ENCODE assay signal across 23 cellular contexts in genomic region chr3:14566812-14567211, GRCh38. TPM values are rescaled to one million over a fixed set of nuclear protein-coding genes. Genes with fewer than 3 reads are reported as not detected.
DNase-seq lines count a peak whose midpoint lies in the region; ATAC-seq, FAIRE-seq and TF ChIP-seq lines count a peak whose summit lies in the region.
"Had no signal": no experiment of that assay in that cellular context is flagged by ENCODE, and none has a peak within 500 bp of the region (broad histone marks: within the 10 kb centered on the region; RNA-seq: fewer than 3 reads in every experiment).

No MANE protein-coding gene starts in this region.

- TF ChIP-seq POLR2A in K562 (conservative IDR thresholded peaks at IDR 0.05), result no peak

- no peaks in the 10 kb centered on the region for H3K79me2 ChIP-seq in K562 (ENCODE audit: control insufficient read depth, insufficient read depth, low read length)

- no peak for TF ChIP-seq CTCF in HEK293 (tag by site-specific recombination; IDR thresholded peaks at IDR 0.05)
- no peak for TF ChIP-seq CTCF in K562 (IDR thresholded peaks at IDR 0.05 in 2 of 3, conservative IDR thresholded peaks at IDR 0.05 in 1 of 3; ENCODE audit: insufficient read depth in 2 of 3, low read depth in 1 of 3, low read length in 3 of 3)
- no peak for TF ChIP-seq CTCF in neural crest cell (conservative IDR thresholded peaks at IDR 0.05)
- TF ChIP-seq CTCF in tibial artery (IDR thresholded peaks at IDR 0.05), result no peak

- no peak overlapping the region for H3K4me3 Mint-ChIP-seq in neural crest cell
- H3K4me3 Mint-ChIP-seq: CD14-positive monocyte; CD4-positive, alpha-beta memory T cell; CD4-positive, CD25-positive, alpha-beta regulatory T cell; CD8-positive, alpha-beta memory T cell had no signal

- DNase-seq in K562 (ENCODE audit: extremely low read depth in 1 of 4, low spot score in 3 of 4) (no peak), neural crest cell (ENCODE audit: low read depth, low spot score) (no peak), kidney tubule cell (ENCODE audit: low spot score) (no peak), tibial artery (no peak)
- DNase-seq: 8988T; BE2C; C1 segment of cervical spinal cord; CD4-positive, alpha-beta memory T cell; CD4-positive, CD25-positive, alpha-beta regulatory T cell; CD8-positive, alpha-beta memory T cell; COR-L47; DMS 273 treated with DMSO at 0.1 percent for 48 hours; DMS153; DMS53; DMS79 had no signal

- TF ChIP-seq RAD21 in K562 (CRISPR knock-in tag; conservative IDR thresholded peaks at IDR 0.05 in 1 of 2, IDR thresholded peaks at IDR 0.05 in 1 of 2), result no peak

- WGBS in K562 (ENCODE audit: insufficient coverage, low coverage, missing lambda C conversion rate), result 0% methylated on average over 2 of the region's 2 CpGs

- H3K36me3 ChIP-seq in HEK293 (ENCODE audit: control insufficient read depth in 2 of 2, insufficient read depth in 1 of 2, low read length in 2 of 2) (no peaks in the 10 kb centered on the region), K562 (ENCODE audit: control insufficient read depth, insufficient read depth, low read length) (no peaks in the 10 kb centered on the region), tibial artery (no peaks in the 10 kb centered on the region)
- H3K36me3 ChIP-seq: BE2C, BLaER1 had no signal

- H2AFZ ChIP-seq in K562 (ENCODE audit: low read depth, low read length), result no peak overlapping the region

- BruUV-seq in K562 (replicated peaks; lab: Mats Ljungman, UMichigan), result no TSS peak

- H3K27me3 ChIP-seq in K562 (ENCODE audit: control insufficient read depth in 2 of 2, insufficient read depth in 2 of 2, low read length in 2 of 2), result peaks cover 42 to 78% of the 10 kb centered on the region in 2 experiments
- H3K27me3 ChIP-seq in tibial artery, result peaks cover 0 to 47% of the 10 kb centered on the region in 2 donors
- H3K27me3 ChIP-seq: BE2C, BLaER1 had no signal

- H3K36me3 Mint-ChIP-seq in neural crest cell (ENCODE audit: low read depth), result no peaks in the 10 kb centered on the region
- H3K36me3 Mint-ChIP-seq: CD14-positive monocyte; CD4-positive, alpha-beta memory T cell; CD4-positive, CD25-positive, alpha-beta regulatory T cell; CD8-positive, alpha-beta memory T cell had no signal

- no peaks in the 10 kb centered on the region for H3K9me3 Mint-ChIP-seq in neural crest cell
- H3K9me3 Mint-ChIP-seq: CD14-positive monocyte; CD4-positive, alpha-beta memory T cell; CD4-positive, CD25-positive, alpha-beta regulatory T cell had no signal

- H3K4me1 Mint-ChIP-seq in neural crest cell, result peaks cover 49% of the 10 kb centered on the region
- H3K4me1 Mint-ChIP-seq: CD4-positive, CD25-positive, alpha-beta regulatory T cell had no signal

- CTCF ChIA-PET in HEK293 (lab: Yijun Ruan, JAX) (no interaction called here), K562 (lab: Yijun Ruan, JAX; ENCODE audit: low intra/inter-chr PET ratio) (no interaction called here)

- H3K27ac ChIP-seq in HEK293 (ENCODE audit: extremely low read depth, low read depth, low read length) (no peak overlapping the region), K562 (ENCODE audit: extremely low read depth, low read depth, low read length) (no peak overlapping the region), tibial artery (no peak overlapping the region)
- H3K27ac ChIP-seq: BLaER1 had no signal

- peak overlapping the region; percentile 48 for H3K27ac Mint-ChIP-seq in neural crest cell (ENCODE audit: unreplicated experiment)
- H3K27ac Mint-ChIP-seq: CD14-positive monocyte; CD4-positive, alpha-beta memory T cell had no signal

- no peaks in the 10 kb centered on the region for H3K9me3 ChIP-seq in HEK293 (ENCODE audit: control insufficient read depth, insufficient read depth, low read depth, low read length)
- H3K9me3 ChIP-seq in K562 (replicated peaks; ENCODE audit: control insufficient read depth, insufficient read depth, low read depth, low read length), result no peaks in the 10 kb centered on the region
- H3K9me3 ChIP-seq in tibial artery, result no peaks in the 10 kb centered on the region
- H3K9me3 ChIP-seq: BE2C, BLaER1 had no signal

- H3K4me2 ChIP-seq in K562 (ENCODE audit: insufficient read depth, low read length), result no peak overlapping the region
- H3K4me2 ChIP-seq: BLaER1 had no signal

- intact Hi-C loops in K562 (cut with micrococcal nuclease), result no loop called here
- intact Hi-C loops in tibial artery (cut with DNase I; ENCODE audit: low total_unique reads), result no loop called here

- H3K27me3 Mint-ChIP-seq in neural crest cell (ENCODE audit: low read depth), result no peaks in the 10 kb centered on the region

- H3K4me3 ChIP-seq in HEK293 (ENCODE audit: low read depth, low read length) (no peak overlapping the region), K562 (no peak overlapping the region), tibial artery (no peak overlapping the region)
- H3K4me3 ChIP-seq: BLaER1, GM12878 had no signal

- ATAC-seq in K562, result no peak
- ATAC-seq: GM12878 had no signal

- no peak for FAIRE-seq in K562 (lab: Jason Lieb, UNC)
- FAIRE-seq: A204.1, GM12878, GM18507 had no signal

- no peaks in the 10 kb centered on the region for H3K4me1 ChIP-seq in HEK293 (ENCODE audit: control insufficient read depth, insufficient read depth, low read length)
- peaks cover 0 to 3% of the 10 kb centered on the region in 2 experiments; a peak in 1 of 5 replicates for H3K4me1 ChIP-seq in K562 (replicated peaks in 1 of 2; ENCODE audit: control insufficient read depth in 2 of 2, insufficient read depth in 2 of 2, low read length in 2 of 2)
- H3K4me1 ChIP-seq in tibial artery, result no peaks in the 10 kb centered on the region
- H3K4me1 ChIP-seq: BE2C had no signal

- POLR2A ChIA-PET in HEK293 (lab: Yijun Ruan, JAX), result no interaction called here
- POLR2A ChIA-PET in K562 (lab: Yijun Ruan, JAX), result interaction anchor here (0.7 kb wide), 1 partner anchor 81 kb away, joined by 3 read pairs; no protein-coding TSS in a partner anchor

- no peaks in the 10 kb centered on the region for H3K9me1 ChIP-seq in K562 (ENCODE audit: control insufficient read depth, insufficient read depth, low read length)

- in situ Hi-C loops in K562 (cut with MboI), result no loop called here

- no peak overlapping the region for H3K9ac ChIP-seq in K562 (ENCODE audit: insufficient read depth in 1 of 2, low read depth in 2 of 2, low read length in 2 of 2)
- H3K9ac ChIP-seq: BLaER1 had no signal

- H4K20me1 ChIP-seq in K562 (replicated peaks; ENCODE audit: control insufficient read depth, insufficient read depth, low read length), result peaks cover 19% of the 10 kb centered on the region

- no peak for TF ChIP-seq EP300 in K562 (IDR thresholded peaks at IDR 0.05; ENCODE audit: low read length)

TF ChIP-seq in HEK293, 187 proteins besides CTCF, POLR2A, EP300 and RAD21 (continues in another document):
- TF ChIP-seq, protein P1, sequence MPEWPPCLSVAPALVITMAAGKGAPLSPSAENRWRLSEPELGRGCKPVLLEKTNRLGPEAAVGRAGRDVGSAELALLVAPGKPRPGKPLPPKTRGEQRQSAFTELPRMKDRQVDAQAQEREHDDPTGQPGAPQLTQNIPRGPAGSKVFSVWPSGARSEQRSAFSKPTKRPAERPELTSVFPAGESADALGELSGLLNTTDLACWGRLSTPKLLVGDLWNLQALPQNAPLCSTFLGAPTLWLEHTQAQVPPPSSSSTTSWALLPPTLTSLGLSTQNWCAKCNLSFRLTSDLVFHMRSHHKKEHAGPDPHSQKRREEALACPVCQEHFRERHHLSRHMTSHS (tag by site-specific recombination; IDR thresholded peaks at IDR 0.05), result no peak
- TF ChIP-seq ZNF24 (tag by site-specific recombination; IDR thresholded peaks at IDR 0.05), result 0 out of 2 replicates have a peak, but pooled peaks have one; percentile 51

TF ChIP-seq in K562, 482 proteins besides CTCF, POLR2A, EP300 and RAD21:
- TF ChIP-seq ZFP36 (IDR thresholded peaks at IDR 0.05; ENCODE audit: low read depth, low read length, partially characterized antibody), result peak; percentile 22
- no peak for TF ChIP-seq SNIP1 (IDR thresholded peaks at IDR 0.05; ENCODE audit: low read depth)
- TF ChIP-seq ZNF24 (IDR thresholded peaks at IDR 0.05), result peak; percentile 93
- no peak for TF ChIP-seq ZNF75A (CRISPR knock-in tag; IDR thresholded peaks at IDR 0.05)

RNA-seq across cellular contexts. Expression of gene GRIP2, which starts 26.7 kb away (rescaled TPM):
- total RNA-seq in K562 (2011; cell fraction: chromatin; rRNA removed; ENCODE audit: low replicate concordance), result not detected in 2 replicates
- total RNA-seq in K562 (2011; cell fraction: nucleolus; rRNA removed), result under 0.01 TPM in 1 of 2 replicates, not detected in the other
- total RNA-seq in K562 (2011; cell fraction: nucleoplasm; rRNA removed), result 0.07 TPM in 1 of 2 replicates, not detected in the other
- total RNA-seq in K562 (2014; rRNA removed) (not detected in 2 replicates), K562 (2014; rRNA removed; fragmentation: Illumina TruSeq; extraction: Trizol) (not detected in 2 replicates), K562 (2015; rRNA removed; fragmentation: Illumina TruSeq; extraction: Trizol) (not detected in 2 replicates), K562 (2021) (not detected in 2 replicates), neural crest cell (3.2 and 3.6 TPM in 2 replicates)
- polyA plus RNA-seq in K562 (2011; rRNA removed) (not detected in 2 replicates), K562 (2014; fragmentation: Illumina TruSeq; extraction: Trizol) (not detected in 2 replicates), K562 (2014; fragmentation: Nextera tagmentation; extraction: Ambion mirVana) (under 1 TPM; 0.01 TPM), K562 (2014; rRNA removed) (0.03 TPM in 1 of 2 replicates, not detected in the other)
- polyA plus RNA-seq in K562 (2011; cell fraction: cytosol; rRNA removed), result 0.04 TPM in 1 of 2 replicates, not detected in the other
- 0.03 and 0.06 TPM in 2 replicates for polyA plus RNA-seq in K562 (2011; cell fraction: nucleus; rRNA removed)
- 0.04 and 0.06 TPM in 2 replicates for polyA plus RNA-seq in K562 (2012)
- polyA minus RNA-seq in K562 (2011; rRNA and poly(A)+ RNA removed), result not detected in 2 replicates
- polyA minus RNA-seq in K562 (2011; cell fraction: cytosol; rRNA and poly(A)+ RNA removed), result not detected in 2 replicates
- not detected in 2 replicates for polyA minus RNA-seq in K562 (2011; cell fraction: nucleus; rRNA and poly(A)+ RNA removed)
- total RNA-seq: CD4-positive, alpha-beta memory T cell; CD4-positive, CD25-positive, alpha-beta regulatory T cell; CD8-positive, alpha-beta memory T cell; Daoy; GM12878 had no signal
- polyA plus RNA-seq: AG04450; CD14-positive monocyte; CD4-positive, alpha-beta memory T cell; CD8-positive, alpha-beta memory T cell; GM12878 had no signal

Comparison
In these comparisons a context has a peak if more than half of its experiments do, and no peak if none do; other contexts are left out.
1. Of the 44 proteins assayed by ChIP-seq in both K562 and HEK293: peak only in K562: none; only in HEK293: none; in both: ZNF24; in neither: 43.